In the genomic region with DNA sequence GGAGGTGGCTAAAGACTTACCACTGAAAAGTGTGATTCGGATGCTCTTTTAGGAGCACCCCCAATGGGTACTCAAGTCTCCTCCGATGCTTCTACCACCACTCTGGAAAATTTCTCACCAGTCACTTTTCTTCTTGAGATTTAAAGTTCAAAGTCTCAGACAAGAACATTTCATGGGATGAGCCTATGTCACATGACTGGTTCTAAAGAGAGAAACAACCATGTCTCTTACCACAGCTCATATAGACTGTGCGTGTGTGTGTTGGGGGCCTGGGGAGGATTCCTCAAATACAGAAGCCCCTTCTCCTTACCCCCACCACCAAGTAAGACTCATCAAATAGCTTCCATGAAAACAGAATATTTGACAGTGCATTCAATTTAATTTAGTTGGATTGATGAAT, we compare ENCODE assay signal across 29 cellular contexts.
"Had no signal": no experiment of that assay in that cellular context is flagged by ENCODE, and none has a peak within 500 bp of the region (broad histone marks: within the 10 kb centered on the region; RNA-seq: fewer than 3 reads in every experiment).

No MANE protein-coding gene starts in this region.

- H3K9me3 ChIP-seq: stomach, suprapubic skin, testis, thoracic aorta, thyroid gland, tibial artery, tibial nerve, transverse colon, upper lobe of left lung, upper lobe of right lung, uterus, vagina had no signal

- H3K27me3 ChIP-seq: suprapubic skin, testis, thyroid gland, tibial nerve, transverse colon, upper lobe of left lung, upper lobe of right lung, uterus, vagina had no signal

- H3K4me1 Mint-ChIP-seq: stimulated activated effector memory CD8-positive, alpha-beta T cell treated with anti-CD3 and anti-CD28 coated beads, Interleukin-12 subunit alpha, Interleukin-12 subunit beta, amount 100 ng/mL, for 72 hours; stimulated activated memory B cell treated with anti-CD40 and anti-IgM and Interleukin-4, amounts not matched to agents 10 μg/mL and 1 μg/mL and 100 μg/mL, for 72 hours; stimulated activated naive B cell treated with anti-CD40 and anti-IgM and Interleukin-4, amounts not matched to agents 10 μg/mL and 1 μg/mL and 100 μg/mL, for 72 hours; stimulated activated naive CD8-positive, alpha-beta T cell treated with anti-CD3 and anti-CD28 coated beads, Interleukin-15, amount 100 ng/mL, for 72 hours had no signal

- H3K36me3 ChIP-seq: stomach, suprapubic skin, thoracic aorta, thyroid gland, tibial artery, tibial nerve, transverse colon, upper lobe of left lung, upper lobe of right lung, uterus, vagina had no signal

- DNase-seq: stimulated activated CD4-positive, alpha-beta T cell treated with anti-CD3 and anti-CD28 coated beads, Interleukin-2, amount 100 ng/mL, for 48 hours; stimulated activated CD4-positive, alpha-beta T cell treated with anti-CD3 and anti-CD28 coated beads, Interleukin-4, amount 100 ng/mL, for 1 hour; stimulated activated CD4-positive, alpha-beta T cell treated with anti-CD3 and anti-CD28 coated beads, Interleukin-4, amount 100 ng/mL, for 24 hours; stimulated activated CD4-positive, alpha-beta T cell treated with anti-CD3 and anti-CD28 coated beads, Interleukin-4, amount 100 ng/mL, for 4 hours; stimulated activated CD8-positive, alpha-beta memory T cell treated with anti-CD3 and anti-CD28 coated beads, Interleukin-4, amount 100 ng/mL, for 48 hours; stimulated activated naive B cell treated with anti-CD40 and anti-IgM and Interleukin-4, amounts not matched to agents 10 μg/mL and 1 μg/mL and 100 μg/mL, for 72 hours; stimulated activated naive CD4-positive, alpha-beta T cell; stimulated activated naive CD4-positive, alpha-beta T cell treated with Interleukin-2 at 50 U/mL for 16 hours; stimulated activated naive CD8-positive, alpha-beta T cell treated with anti-CD3 and anti-CD28 coated beads, Interleukin-15, amount 100 ng/mL, for 72 hours; stimulated activated naive CD8-positive, alpha-beta T cell treated with anti-CD3 and anti-CD28 coated beads, Interleukin-15, Interleukin-2, amounts not matched to agents 100 U/mL and 50 U/mL, for 24 hours; stomach; substantia nigra; testis; thyroid gland; tibial artery; transverse colon; trophoblast cell; upper lobe of left lung; upper lobe of right lung; uterus had no signal

- H3K4me3 ChIP-seq: stomach, suprapubic skin, testis, thoracic aorta, thyroid gland, tibial artery, tibial nerve, transverse colon, upper lobe of left lung, upper lobe of right lung, uterus, vagina had no signal

- H3K27me3 Mint-ChIP-seq: stimulated activated memory B cell treated with anti-CD40 and anti-IgM and Interleukin-4, amounts not matched to agents 10 μg/mL and 1 μg/mL and 100 μg/mL, for 72 hours; stimulated activated naive B cell treated with anti-CD40 and anti-IgM and Interleukin-4, amounts not matched to agents 10 μg/mL and 1 μg/mL and 100 μg/mL, for 72 hours; type B pancreatic cell had no signal

- H3K27ac Mint-ChIP-seq: stimulated activated effector memory CD8-positive, alpha-beta T cell treated with anti-CD3 and anti-CD28 coated beads, Interleukin-12 subunit alpha, Interleukin-12 subunit beta, amount 100 ng/mL, for 72 hours; stimulated activated memory B cell treated with anti-CD40 and anti-IgM and Interleukin-4, amounts not matched to agents 10 μg/mL and 1 μg/mL and 100 μg/mL, for 72 hours; stimulated activated naive B cell treated with anti-CD40 and anti-IgM and Interleukin-4, amounts not matched to agents 10 μg/mL and 1 μg/mL and 100 μg/mL, for 72 hours; stimulated activated naive CD8-positive, alpha-beta T cell treated with anti-CD3 and anti-CD28 coated beads, Interleukin-15, amount 100 ng/mL, for 72 hours; stimulated activated naive CD8-positive, alpha-beta T cell treated with anti-CD3 and anti-CD28 coated beads, Interleukin-15, Interleukin-2, amounts not matched to agents 100 ng/mL and 50 ng/mL, for 24 hours; type B pancreatic cell had no signal

- H3K9me3 Mint-ChIP-seq: stimulated activated memory B cell treated with anti-CD40 and anti-IgM and Interleukin-4, amounts not matched to agents 10 μg/mL and 1 μg/mL and 100 μg/mL, for 72 hours; stimulated activated naive B cell treated with anti-CD40 and anti-IgM and Interleukin-4, amounts not matched to agents 10 μg/mL and 1 μg/mL and 100 μg/mL, for 72 hours; stimulated activated naive CD8-positive, alpha-beta T cell treated with anti-CD3 and anti-CD28 coated beads, Interleukin-15, amount 100 ng/mL, for 72 hours; stimulated activated naive CD8-positive, alpha-beta T cell treated with anti-CD3 and anti-CD28 coated beads, Interleukin-15, Interleukin-2, amounts not matched to agents 100 ng/mL and 50 ng/mL, for 24 hours had no signal

- H3K4me3 Mint-ChIP-seq: stimulated activated effector memory CD8-positive, alpha-beta T cell treated with anti-CD3 and anti-CD28 coated beads, Interleukin-12 subunit alpha, Interleukin-12 subunit beta, amount 100 ng/mL, for 72 hours; stimulated activated memory B cell treated with anti-CD40 and anti-IgM and Interleukin-4, amounts not matched to agents 10 μg/mL and 1 μg/mL and 100 μg/mL, for 72 hours; stimulated activated naive B cell treated with anti-CD40 and anti-IgM and Interleukin-4, amounts not matched to agents 10 μg/mL and 1 μg/mL and 100 μg/mL, for 72 hours; stimulated activated naive CD8-positive, alpha-beta T cell treated with anti-CD3 and anti-CD28 coated beads, Interleukin-15, amount 100 ng/mL, for 72 hours; stimulated activated naive CD8-positive, alpha-beta T cell treated with anti-CD3 and anti-CD28 coated beads, Interleukin-15, Interleukin-2, amounts not matched to agents 100 ng/mL and 50 ng/mL, for 24 hours; type B pancreatic cell had no signal

- ATAC-seq: stimulated activated effector memory CD8-positive, alpha-beta T cell treated with anti-CD3 and anti-CD28 coated beads, Interleukin-12 subunit alpha, Interleukin-12 subunit beta, amount 100 ng/mL, for 72 hours; stimulated activated memory B cell treated with anti-CD40 and anti-IgM and Interleukin-4, amounts not matched to agents 10 μg/mL and 1 μg/mL and 100 μg/mL, for 72 hours; stimulated activated naive B cell treated with anti-CD40 and anti-IgM and Interleukin-4, amounts not matched to agents 10 μg/mL and 1 μg/mL and 100 μg/mL, for 72 hours; stimulated activated naive CD8-positive, alpha-beta T cell treated with anti-CD3 and anti-CD28 coated beads, Interleukin-15, amount 100 ng/mL, for 72 hours; stimulated activated naive CD8-positive, alpha-beta T cell treated with anti-CD3 and anti-CD28 coated beads, Interleukin-15, Interleukin-2, amounts not matched to agents 100 U/mL and 50 U/mL, for 24 hours; upper lobe of right lung had no signal

- H3K36me3 Mint-ChIP-seq: stimulated activated effector memory CD8-positive, alpha-beta T cell treated with anti-CD3 and anti-CD28 coated beads, Interleukin-12 subunit alpha, Interleukin-12 subunit beta, amount 100 ng/mL, for 72 hours; stimulated activated memory B cell treated with anti-CD40 and anti-IgM and Interleukin-4, amounts not matched to agents 10 μg/mL and 1 μg/mL and 100 μg/mL, for 72 hours; stimulated activated naive B cell treated with anti-CD40 and anti-IgM and Interleukin-4, amounts not matched to agents 10 μg/mL and 1 μg/mL and 100 μg/mL, for 72 hours; type B pancreatic cell had no signal

- H3K27ac ChIP-seq: stomach, suprapubic skin, testis, thoracic aorta, thyroid gland, tibial artery, tibial nerve, transverse colon, upper lobe of left lung, upper lobe of right lung, uterus, vagina had no signal

- H3K4me1 ChIP-seq: stomach, suprapubic skin, testis, thyroid gland, tibial artery, transverse colon, upper lobe of left lung, upper lobe of right lung, uterus, vagina had no signal

- FAIRE-seq: urothelium cell line had no signal
